In the genomic region with DNA sequence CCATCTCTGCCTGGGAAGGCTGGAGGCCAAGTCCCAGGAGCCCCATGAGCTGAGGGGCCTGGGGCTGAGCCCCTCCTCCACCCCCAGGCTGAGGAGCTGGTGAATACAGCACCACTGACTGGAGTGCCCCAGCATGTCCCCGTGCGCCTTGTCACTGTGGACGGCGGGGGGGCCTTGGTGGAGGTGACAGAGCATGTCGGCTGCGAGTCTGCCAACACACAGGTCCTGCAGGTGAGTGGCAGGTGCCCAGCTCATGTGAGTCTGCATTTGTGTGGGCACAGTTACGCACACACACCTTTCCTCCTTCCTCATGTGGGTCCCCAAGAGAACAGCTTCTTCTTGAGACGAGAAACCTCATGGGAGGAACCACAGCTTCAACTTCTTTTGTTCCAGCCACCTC, we compare ENCODE assay signal across 20 cellular contexts.
"Had no signal": no experiment of that assay in that cellular context is flagged by ENCODE, and none has a peak within 500 bp of the region (broad histone marks: within the 10 kb centered on the region; RNA-seq: fewer than 3 reads in every experiment).

No MANE protein-coding gene starts in this region.

- H3K9me3 Mint-ChIP-seq: activated CD4-positive, alpha-beta memory T cell treated with anti-CD3 and anti-CD28 coated beads, Interleukin-2, amount 10 ng/mL, durations not matched to agents 7 days and 5 days; activated T-cell treated with anti-CD3 and anti-CD28 coated beads, Interleukin-2, amount 50 U/mL, for 4 hours; nephron; T-helper 1 cell treated with Interleukin-12 subunit alpha and Interleukin-12 subunit beta and Interleukin-4 antibody, amounts not matched to agents 30 μg/mL and 1 μg/mL, for 36 hours had no signal

- H3K27me3 Mint-ChIP-seq: progenitor cell of endocrine pancreas had no signal

- H3K27me3 ChIP-seq: body of pancreas, right lobe of liver, testis had no signal

- ATAC-seq: activated T-cell treated with anti-CD3 and anti-CD28 coated beads, Interleukin-2, amount 50 U/mL, for 4 hours; body of pancreas; left ventricle myocardium superior; right lobe of liver had no signal

- H3K36me3 Mint-ChIP-seq: activated naive CD8-positive, alpha-beta T cell had no signal

- DNase-seq: activated CD4-positive, alpha-beta memory T cell treated with anti-CD3 and anti-CD28 coated beads, Interleukin-2, amount 10 ng/mL, durations not matched to agents 7 days and 5 days; activated CD4-positive, alpha-beta T cell treated with anti-CD3 and anti-CD28 coated beads for 4 hours; activated effector memory CD4-positive, alpha-beta T cell treated with anti-CD3 and anti-CD28 coated beads, Interleukin-2, amount 50 U/mL, for 16 hours; activated T-cell treated with anti-CD3 and anti-CD28 coated beads, Interleukin-2, amount 50 U/mL, for 4 hours; amniotic stem cell; body of pancreas; caudate nucleus; hypothalamus; left ventricle myocardium superior; mesenchymal stem cell; right lobe of liver; stomach; testis had no signal

- H3K36me3 ChIP-seq: right lobe of liver had no signal

- H3K27ac Mint-ChIP-seq: activated CD4-positive, alpha-beta memory T cell treated with anti-CD3 and anti-CD28 coated beads, Interleukin-2, amount 10 ng/mL, durations not matched to agents 7 days and 5 days; activated naive CD8-positive, alpha-beta T cell; nephron; progenitor cell of endocrine pancreas; T-helper 1 cell treated with Interleukin-12 subunit alpha and Interleukin-12 subunit beta and Interleukin-4 antibody, amounts not matched to agents 30 μg/mL and 1 μg/mL, for 36 hours had no signal

- H3K4me3 ChIP-seq: body of pancreas, right lobe of liver, stomach, testis had no signal

- H3K4me3 Mint-ChIP-seq: activated CD4-positive, alpha-beta memory T cell treated with anti-CD3 and anti-CD28 coated beads, Interleukin-2, amount 10 ng/mL, durations not matched to agents 7 days and 5 days; activated naive CD8-positive, alpha-beta T cell; activated T-cell treated with anti-CD3 and anti-CD28 coated beads, Interleukin-2, amount 50 U/mL, for 4 hours; nephron; T-helper 1 cell treated with Interleukin-12 subunit alpha and Interleukin-12 subunit beta and Interleukin-4 antibody, amounts not matched to agents 30 μg/mL and 1 μg/mL, for 36 hours had no signal

- H3K4me1 ChIP-seq: body of pancreas, right lobe of liver, testis had no signal

- H3K27ac ChIP-seq: body of pancreas, right lobe of liver, stomach, testis had no signal

- FAIRE-seq: colon, endometrium, urothelium cell line had no signal

- H3K4me1 Mint-ChIP-seq: activated CD4-positive, alpha-beta memory T cell treated with anti-CD3 and anti-CD28 coated beads, Interleukin-2, amount 10 ng/mL, durations not matched to agents 7 days and 5 days; nephron had no signal

- H3K9me3 ChIP-seq: body of pancreas, right lobe of liver, stomach, testis had no signal
